Comparison of ENCODE assay signal across 8 cellular contexts in genomic region chr10:65570143-65571010, GRCh38.
DNase-seq lines count a peak whose midpoint lies in the region; ATAC-seq and TF ChIP-seq lines count a peak whose summit lies in the region.

No MANE protein-coding gene starts in this region.

- H3K9ac ChIP-seq in parathyroid adenoma: no peak overlapping the region

- ATAC-seq in SK-N-SH treated with all-trans-retinoic acid at 6 μM for 48 hours (peak; percentile 99), gastroesophageal sphincter (peak; percentile 36), GM19397 (IDR thresholded peaks at IDR 0.05; ENCODE audit: unreplicated experiment) (no peak)

- H3K36me3 ChIP-seq in gastroesophageal sphincter (no peaks in the 10 kb centered on the region), parathyroid adenoma (ENCODE audit: control insufficient read depth, insufficient read depth, low read length) (no peaks in the 10 kb centered on the region)

- 5 to 31% methylated on average over 9 to 15 of the region's 20 CpGs for WGBS in gastroesophageal sphincter (ENCODE audit: low coverage in 1 of 2), 2 donors

- peak overlapping the region; percentile 59 for H3K4me2 ChIP-seq in parathyroid adenoma (ENCODE audit: low read length)

- TF ChIP-seq CTCF in GM12865 (IDR thresholded peaks at IDR 0.05; ENCODE audit: insufficient read depth, low read depth, low read length, missing control alignments): no peak
- no peak for TF ChIP-seq CTCF in gastroesophageal sphincter (IDR thresholded peaks at IDR 0.05)
- no peak for TF ChIP-seq CTCF in parathyroid adenoma (IDR thresholded peaks at IDR 0.05)

- H3K4me1 ChIP-seq in gastroesophageal sphincter: peaks cover 0 to 8% (median 0%) of the 10 kb centered on the region in 3 donors
- no peaks in the 10 kb centered on the region for H3K4me1 ChIP-seq in parathyroid adenoma

- H3K27ac ChIP-seq in gastroesophageal sphincter: peak overlapping the region in 2 of 4 donors; percentile 20 to 44
- no peak overlapping the region for H3K27ac ChIP-seq in parathyroid adenoma

- H3K9me3 ChIP-seq in gastroesophageal sphincter (no peaks in the 10 kb centered on the region), parathyroid adenoma (ENCODE audit: control insufficient read depth, low read length) (no peaks in the 10 kb centered on the region)

- H3K4me3 ChIP-seq in GM12865 (ENCODE audit: low read depth, low read length) (peak overlapping the region; percentile 43), gastroesophageal sphincter (peak overlapping the region; percentile 48 to 52), parathyroid adenoma (ENCODE audit: low read depth, low read length) (peak overlapping the region; percentile 59)

- no peak for TF ChIP-seq EP300 in gastroesophageal sphincter (IDR thresholded peaks at IDR 0.05)

- peak overlapping the region; percentile 75 for H2AFZ ChIP-seq in parathyroid adenoma

- TF ChIP-seq POLR2A in gastroesophageal sphincter (IDR thresholded peaks at IDR 0.05): no peak

- H3K27me3 ChIP-seq in gastroesophageal sphincter: no peaks in the 10 kb centered on the region
- H3K27me3 ChIP-seq in parathyroid adenoma (ENCODE audit: control insufficient read depth, insufficient read depth, low read length): no peaks in the 10 kb centered on the region

- DNase-seq in GM12865 (ENCODE audit: low read depth): peak; percentile 22
- peak; percentile 5 for DNase-seq in HuH-7.5 (ENCODE audit: low spot score)
- no peak for DNase-seq in NCI-H345 (lab: John Stamatoyannopoulos, UW)
- no peak for DNase-seq in activated CD8-positive, alpha-beta memory T cell treated with anti-CD3 and anti-CD28 coated beads, Interleukin-2, amount 50 U/mL, for 4 hours

- H3K79me2 ChIP-seq in parathyroid adenoma: no peaks in the 10 kb centered on the region

TF ChIP-seq in SK-N-SH treated with all-trans-retinoic acid at 6 μM for 48 hours, 23 proteins besides CTCF, POLR2A, EP300 and RAD21:
- TF ChIP-seq TCF4 (CRISPR knock-in tag; IDR thresholded peaks at IDR 0.05; ENCODE audit: borderline replicate concordance): peak; percentile 34; the same call in 1 of the 2 replicates
- TF ChIP-seq SNAI2 (CRISPR knock-in tag; IDR thresholded peaks at IDR 0.05): no peak
- 0 out of 2 replicates have a peak, but pooled peaks have one; percentile 17 for TF ChIP-seq TSHZ2 (CRISPR knock-in tag; IDR thresholded peaks at IDR 0.05)

Comparison
In these comparisons a context has a peak if more than half of its experiments do, and no peak if none do; other contexts are left out.
1. DNase-seq: peak in GM12865 (single experiment) and HuH-7.5 (single experiment); none in NCI-H345 (single experiment) and activated CD8-positive, alpha-beta memory T cell treated with anti-CD3 and anti-CD28 coated beads, Interleukin-2, amount 50 U/mL, for 4 hours (single experiment).
2. Peak in every context shown above with its lines, with median percentiles within 50 percentile points of each other: H3K4me3 ChIP-seq.